In the genomic region with DNA sequence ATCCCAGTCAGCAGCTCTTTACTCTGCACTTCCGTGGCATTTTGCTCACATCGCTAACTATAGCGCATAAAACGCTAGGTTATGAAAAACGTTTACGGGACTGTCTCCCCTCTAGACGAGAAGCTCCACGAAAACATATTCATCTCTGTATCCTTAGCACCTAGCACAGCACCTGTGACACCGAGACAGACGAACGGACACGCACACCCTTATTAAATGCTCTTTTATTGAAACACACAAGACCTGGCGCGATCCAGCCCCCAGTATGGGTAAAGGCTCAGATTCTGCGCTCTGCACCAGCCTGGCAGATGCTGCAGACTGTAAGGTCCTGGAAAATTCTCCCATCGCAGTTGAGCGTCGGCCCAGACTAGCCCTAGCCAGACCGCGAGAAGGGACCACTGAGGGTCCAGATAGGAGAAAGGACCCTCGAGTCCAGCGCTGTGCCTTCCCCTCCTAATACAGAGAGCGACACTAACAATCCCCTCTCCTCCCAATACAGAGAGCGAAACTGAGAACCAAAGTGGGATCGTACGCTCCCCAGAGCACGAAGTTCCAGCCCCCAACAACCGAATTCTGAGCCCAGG, we compare ENCODE assay signal across 1 cellular context.
TF ChIP-seq lines count a peak whose summit lies in the region.

No MANE protein-coding gene starts in this region.

TF ChIP-seq in K562, 482 proteins besides CTCF, POLR2A, EP300 and RAD21 (continued from another document):
- TF ChIP-seq ARID3B (CRISPR knock-in tag; IDR thresholded peaks at IDR 0.05; ENCODE audit: borderline replicate concordance) (no peak), ARID2 (IDR thresholded peaks at IDR 0.05) (no peak), NRF1 (conservative IDR thresholded peaks at IDR 0.05 in 1 of 2, IDR thresholded peaks at IDR 0.05 in 1 of 2) (peak; percentile 22 to 25; a peak in 3 of 4 replicates), ZBTB17 (CRISPR knock-in tag; IDR thresholded peaks at IDR 0.05) (0 out of 2 replicates have a peak, but pooled peaks have one; percentile 45), CBX8 (IDR thresholded peaks at IDR 0.05; ENCODE audit: borderline replicate concordance, extremely low read depth, low read depth, low read length, poor library complexity, severe bottlenecking) (no peak), ZFX (CRISPR knock-in tag; IDR thresholded peaks at IDR 0.05) (peak; percentile 51), GABPA (tag; conservative IDR thresholded peaks at IDR 0.05; ENCODE audit: low read depth) (no peak), NKRF (IDR thresholded peaks at IDR 0.05; ENCODE audit: borderline replicate concordance) (peak; percentile 34; the same call in 1 of the 2 replicates), NR3C1 (CRISPR knock-in tag; IDR thresholded peaks at IDR 0.05) (no peak), ELF1 (tag; IDR thresholded peaks at IDR 0.05) (no peak), MCM3 (IDR thresholded peaks at IDR 0.05) (no peak), ZSCAN32 (CRISPR knock-in tag; IDR thresholded peaks at IDR 0.05) (no peak), HNRNPLL (IDR thresholded peaks at IDR 0.05; ENCODE audit: low read depth, low read length, poor library complexity, severe bottlenecking) (peak; percentile 6), ZBTB5 (IDR thresholded peaks at IDR 0.05) (no peak), PML (IDR thresholded peaks at IDR 0.05; ENCODE audit: low read length) (0 out of 2 replicates have a peak, but pooled peaks have one; percentile 34), RNF2 (IDR thresholded peaks at IDR 0.05) (no peak), ADNP (tag; IDR thresholded peaks at IDR 0.05) (no peak), KLF6 (CRISPR knock-in tag; IDR thresholded peaks at IDR 0.05; ENCODE audit: borderline replicate concordance) (no peak)
- TF ChIP-seq, protein P1, sequence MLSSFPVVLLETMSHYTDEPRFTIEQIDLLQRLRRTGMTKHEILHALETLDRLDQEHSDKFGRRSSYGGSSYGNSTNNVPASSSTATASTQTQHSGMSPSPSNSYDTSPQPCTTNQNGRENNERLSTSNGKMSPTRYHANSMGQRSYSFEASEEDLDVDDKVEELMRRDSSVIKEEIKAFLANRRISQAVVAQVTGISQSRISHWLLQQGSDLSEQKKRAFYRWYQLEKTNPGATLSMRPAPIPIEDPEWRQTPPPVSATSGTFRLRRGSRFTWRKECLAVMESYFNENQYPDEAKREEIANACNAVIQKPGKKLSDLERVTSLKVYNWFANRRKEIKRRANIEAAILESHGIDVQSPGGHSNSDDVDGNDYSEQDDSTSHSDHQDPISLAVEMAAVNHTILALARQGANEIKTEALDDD (IDR thresholded peaks at IDR 0.05) = peak; percentile 2; the same call in 1 of the 2 replicates
- TF ChIP-seq, protein P2, sequence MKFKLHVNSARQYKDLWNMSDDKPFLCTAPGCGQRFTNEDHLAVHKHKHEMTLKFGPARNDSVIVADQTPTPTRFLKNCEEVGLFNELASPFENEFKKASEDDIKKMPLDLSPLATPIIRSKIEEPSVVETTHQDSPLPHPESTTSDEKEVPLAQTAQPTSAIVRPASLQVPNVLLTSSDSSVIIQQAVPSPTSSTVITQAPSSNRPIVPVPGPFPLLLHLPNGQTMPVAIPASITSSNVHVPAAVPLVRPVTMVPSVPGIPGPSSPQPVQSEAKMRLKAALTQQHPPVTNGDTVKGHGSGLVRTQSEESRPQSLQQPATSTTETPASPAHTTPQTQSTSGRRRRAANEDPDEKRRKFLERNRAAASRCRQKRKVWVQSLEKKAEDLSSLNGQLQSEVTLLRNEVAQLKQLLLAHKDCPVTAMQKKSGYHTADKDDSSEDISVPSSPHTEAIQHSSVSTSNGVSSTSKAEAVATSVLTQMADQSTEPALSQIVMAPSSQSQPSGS (CRISPR knock-in tag; IDR thresholded peaks at IDR 0.05) = no peak
- TF ChIP-seq, protein P3, sequence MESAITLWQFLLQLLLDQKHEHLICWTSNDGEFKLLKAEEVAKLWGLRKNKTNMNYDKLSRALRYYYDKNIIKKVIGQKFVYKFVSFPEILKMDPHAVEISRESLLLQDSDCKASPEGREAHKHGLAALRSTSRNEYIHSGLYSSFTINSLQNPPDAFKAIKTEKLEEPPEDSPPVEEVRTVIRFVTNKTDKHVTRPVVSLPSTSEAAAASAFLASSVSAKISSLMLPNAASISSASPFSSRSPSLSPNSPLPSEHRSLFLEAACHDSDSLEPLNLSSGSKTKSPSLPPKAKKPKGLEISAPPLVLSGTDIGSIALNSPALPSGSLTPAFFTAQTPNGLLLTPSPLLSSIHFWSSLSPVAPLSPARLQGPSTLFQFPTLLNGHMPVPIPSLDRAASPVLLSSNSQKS (CRISPR knock-in tag; IDR thresholded peaks at IDR 0.05) = no peak
- TF ChIP-seq, protein P4, sequence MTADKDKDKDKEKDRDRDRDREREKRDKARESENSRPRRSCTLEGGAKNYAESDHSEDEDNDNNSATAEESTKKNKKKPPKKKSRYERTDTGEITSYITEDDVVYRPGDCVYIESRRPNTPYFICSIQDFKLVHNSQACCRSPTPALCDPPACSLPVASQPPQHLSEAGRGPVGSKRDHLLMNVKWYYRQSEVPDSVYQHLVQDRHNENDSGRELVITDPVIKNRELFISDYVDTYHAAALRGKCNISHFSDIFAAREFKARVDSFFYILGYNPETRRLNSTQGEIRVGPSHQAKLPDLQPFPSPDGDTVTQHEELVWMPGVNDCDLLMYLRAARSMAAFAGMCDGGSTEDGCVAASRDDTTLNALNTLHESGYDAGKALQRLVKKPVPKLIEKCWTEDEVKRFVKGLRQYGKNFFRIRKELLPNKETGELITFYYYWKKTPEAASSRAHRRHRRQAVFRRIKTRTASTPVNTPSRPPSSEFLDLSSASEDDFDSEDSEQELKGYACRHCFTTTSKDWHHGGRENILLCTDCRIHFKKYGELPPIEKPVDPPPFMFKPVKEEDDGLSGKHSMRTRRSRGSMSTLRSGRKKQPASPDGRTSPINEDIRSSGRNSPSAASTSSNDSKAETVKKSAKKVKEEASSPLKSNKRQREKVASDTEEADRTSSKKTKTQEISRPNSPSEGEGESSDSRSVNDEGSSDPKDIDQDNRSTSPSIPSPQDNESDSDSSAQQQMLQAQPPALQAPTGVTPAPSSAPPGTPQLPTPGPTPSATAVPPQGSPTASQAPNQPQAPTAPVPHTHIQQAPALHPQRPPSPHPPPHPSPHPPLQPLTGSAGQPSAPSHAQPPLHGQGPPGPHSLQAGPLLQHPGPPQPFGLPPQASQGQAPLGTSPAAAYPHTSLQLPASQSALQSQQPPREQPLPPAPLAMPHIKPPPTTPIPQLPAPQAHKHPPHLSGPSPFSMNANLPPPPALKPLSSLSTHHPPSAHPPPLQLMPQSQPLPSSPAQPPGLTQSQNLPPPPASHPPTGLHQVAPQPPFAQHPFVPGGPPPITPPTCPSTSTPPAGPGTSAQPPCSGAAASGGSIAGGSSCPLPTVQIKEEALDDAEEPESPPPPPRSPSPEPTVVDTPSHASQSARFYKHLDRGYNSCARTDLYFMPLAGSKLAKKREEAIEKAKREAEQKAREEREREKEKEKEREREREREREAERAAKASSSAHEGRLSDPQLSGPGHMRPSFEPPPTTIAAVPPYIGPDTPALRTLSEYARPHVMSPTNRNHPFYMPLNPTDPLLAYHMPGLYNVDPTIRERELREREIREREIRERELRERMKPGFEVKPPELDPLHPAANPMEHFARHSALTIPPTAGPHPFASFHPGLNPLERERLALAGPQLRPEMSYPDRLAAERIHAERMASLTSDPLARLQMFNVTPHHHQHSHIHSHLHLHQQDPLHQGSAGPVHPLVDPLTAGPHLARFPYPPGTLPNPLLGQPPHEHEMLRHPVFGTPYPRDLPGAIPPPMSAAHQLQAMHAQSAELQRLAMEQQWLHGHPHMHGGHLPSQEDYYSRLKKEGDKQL (CRISPR knock-in tag; IDR thresholded peaks at IDR 0.05; ENCODE audit: borderline replicate concordance) = no peak
- TF ChIP-seq, protein P5, sequence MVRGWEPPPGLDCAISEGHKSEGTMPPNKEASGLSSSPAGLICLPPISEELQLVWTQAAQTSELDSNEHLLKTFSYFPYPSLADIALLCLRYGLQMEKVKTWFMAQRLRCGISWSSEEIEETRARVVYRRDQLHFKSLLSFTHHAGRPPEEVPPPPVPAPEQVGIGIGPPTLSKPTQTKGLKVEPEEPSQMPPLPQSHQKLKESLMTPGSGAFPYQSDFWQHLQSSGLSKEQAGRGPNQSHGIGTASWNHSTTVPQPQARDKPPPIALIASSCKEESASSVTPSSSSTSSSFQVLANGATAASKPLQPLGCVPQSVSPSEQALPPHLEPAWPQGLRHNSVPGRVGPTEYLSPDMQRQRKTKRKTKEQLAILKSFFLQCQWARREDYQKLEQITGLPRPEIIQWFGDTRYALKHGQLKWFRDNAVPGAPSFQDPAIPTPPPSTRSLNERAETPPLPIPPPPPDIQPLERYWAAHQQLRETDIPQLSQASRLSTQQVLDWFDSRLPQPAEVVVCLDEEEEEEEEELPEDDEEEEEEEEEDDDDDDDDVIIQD (CRISPR knock-in tag; IDR thresholded peaks at IDR 0.05) = no peak
TF ChIP-seq in K562: peak in this region for 17.
